ENCODE assay signal across 8 cellular contexts in the genomic region with DNA sequence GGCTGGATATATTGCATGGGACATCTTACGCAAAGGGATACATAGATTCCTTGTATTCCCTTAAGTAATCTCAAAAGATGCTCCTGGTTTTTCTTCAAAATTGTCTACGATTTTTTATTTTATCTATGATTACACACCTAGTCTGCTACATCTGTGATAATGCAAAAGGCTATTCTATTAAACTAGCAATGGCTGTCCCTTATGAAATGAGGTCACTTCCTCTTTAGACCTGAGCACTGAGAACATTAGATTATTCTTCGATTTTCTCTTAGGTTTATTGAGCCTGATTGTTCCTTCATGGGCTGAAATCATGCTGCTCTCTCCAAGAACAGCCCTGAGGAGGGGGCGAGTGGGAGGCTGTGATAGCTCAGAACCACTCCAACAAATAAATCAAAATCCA.
DNase-seq lines count a peak whose midpoint lies in the region; ATAC-seq, FAIRE-seq and TF ChIP-seq lines count a peak whose summit lies in the region.
"Had no signal": no experiment of that assay in that cellular context is flagged by ENCODE, and none has a peak within 500 bp of the region (broad histone marks: within the 10 kb centered on the region; RNA-seq: fewer than 3 reads in every experiment).

No MANE protein-coding gene starts in this region.

- peak overlapping the region; percentile 84 to 98 (median 96) for H3K4me2 ChIP-seq in BLaER1 treated with 17β-estradiol and CSF1 and Interleukin-3, amounts not matched to agents 10 nM and 100 nM

- CTCF ChIA-PET in activated CD8-positive, alpha-beta T cell treated with anti-CD3 and anti-CD28 coated beads, Interleukin-2, amount 10 ng/mL, durations not matched to agents 7 days and 5 days (lab: Charles Lee): interaction anchor here (0.8 to 2.5 kb wide), 4 partner anchors 9 to 80 kb away, joined by 3 to 11 read pairs (median 5); no protein-coding TSS in a partner anchor

- peaks cover 76 to 88% (median 81%) of the 10 kb centered on the region in 10 experiments for H3K4me1 ChIP-seq in BLaER1 treated with 17β-estradiol and CSF1 and Interleukin-3, amounts not matched to agents 10 nM and 100 nM

- peak overlapping the region; percentile 81 for H3K4me3 Mint-ChIP-seq in activated CD8-positive, alpha-beta T cell treated with anti-CD3 and anti-CD28 coated beads, Interleukin-2, amount 10 ng/mL, durations not matched to agents 7 days and 5 days
- peak overlapping the region; percentile 91 to 93 (median 91) for H3K4me3 Mint-ChIP-seq in nephron

- H3K27ac Mint-ChIP-seq in activated CD8-positive, alpha-beta T cell treated with anti-CD3 and anti-CD28 coated beads, Interleukin-2, amount 10 ng/mL, durations not matched to agents 7 days and 5 days: no peak overlapping the region
- peak overlapping the region; percentile 91 to 96 (median 93) for H3K27ac Mint-ChIP-seq in nephron

- POLR2A ChIA-PET in activated CD8-positive, alpha-beta T cell treated with anti-CD3 and anti-CD28 coated beads, Interleukin-2, amount 10 ng/mL, durations not matched to agents 7 days and 5 days (lab: Charles Lee): interaction anchor here (1.0 to 1.1 kb wide), 2 partner anchors 7 to 9 kb away, joined by 3 to 4 read pairs; no protein-coding TSS in a partner anchor

- no peak for ATAC-seq in activated CD8-positive, alpha-beta T cell treated with anti-CD3 and anti-CD28 coated beads, Interleukin-2, amount 10 ng/mL, durations not matched to agents 7 days and 5 days
- ATAC-seq in GM19467 (IDR thresholded peaks at IDR 0.05; ENCODE audit: unreplicated experiment): no peak

- no peaks in the 10 kb centered on the region for H3K36me3 Mint-ChIP-seq in activated CD8-positive, alpha-beta T cell treated with anti-CD3 and anti-CD28 coated beads, Interleukin-2, amount 10 ng/mL, durations not matched to agents 7 days and 5 days (ENCODE audit: low read depth)
- no peaks in the 10 kb centered on the region for H3K36me3 Mint-ChIP-seq in nephron (ENCODE audit: low read depth)

- FAIRE-seq in GM12891 (lab: Jason Lieb, UNC): no peak

- peaks cover 0 to under 1% (median 0%) of the 10 kb centered on the region in 11 experiments; a peak in 1 of 22 replicates for H3K9me3 ChIP-seq in BLaER1 treated with 17β-estradiol and CSF1 and Interleukin-3, amounts not matched to agents 10 nM and 100 nM (replicated peaks in 1 of 11)
- H3K9me3 ChIP-seq: HAP-1 had no signal

- H3K9ac ChIP-seq in BLaER1 treated with 17β-estradiol and CSF1 and Interleukin-3, amounts not matched to agents 10 nM and 100 nM: peak overlapping the region in 10 of 11 experiments; percentile 79 to 89 (median 86); a peak in 20 of 22 replicates

- H3K4me1 Mint-ChIP-seq in activated CD8-positive, alpha-beta T cell treated with anti-CD3 and anti-CD28 coated beads, Interleukin-2, amount 10 ng/mL, durations not matched to agents 7 days and 5 days (ENCODE audit: low read depth): peaks cover 24% of the 10 kb centered on the region
- peaks cover 54% of the 10 kb centered on the region for H3K4me1 Mint-ChIP-seq in nephron

- no peaks in the 10 kb centered on the region for H4K20me1 ChIP-seq in BLaER1 treated with 17β-estradiol and CSF1 and Interleukin-3, amounts not matched to agents 10 nM and 100 nM

- peak overlapping the region; percentile 88 to 97 (median 95); a peak in 21 of 22 replicates for H3K27ac ChIP-seq in BLaER1 treated with 17β-estradiol and CSF1 and Interleukin-3, amounts not matched to agents 10 nM and 100 nM

- DNase-seq in GM12891 (ENCODE audit: insufficient read length, low spot score) (no peak), SW 1271 (lab: John Stamatoyannopoulos, UW) (no peak), AG08395 (ENCODE audit: low spot score) (no peak)
- DNase-seq in activated CD8-positive, alpha-beta T cell treated with anti-CD3 and anti-CD28 coated beads, Interleukin-2, amount 10 ng/mL, durations not matched to agents 7 days and 5 days: no peak

- no peak for TF ChIP-seq CTCF in nephron (IDR thresholded peaks at IDR 0.05; ENCODE audit: unreplicated experiment in 3 of 3)

- H3K36me3 ChIP-seq in BLaER1 treated with 17β-estradiol and CSF1 and Interleukin-3, amounts not matched to agents 10 nM and 100 nM: peaks cover 0 to 12% (median 0%) of the 10 kb centered on the region in 11 experiments; a peak in 3 of 22 replicates
- H3K36me3 ChIP-seq: HAP-1 had no signal

- peak overlapping the region in 3 of 10 experiments; percentile 57 to 64 (median 63); a peak in 2 of 20 replicates for H3K4me3 ChIP-seq in BLaER1 treated with 17β-estradiol and CSF1 and Interleukin-3, amounts not matched to agents 10 nM and 100 nM

- H3K27me3 ChIP-seq in BLaER1 treated with 17β-estradiol and CSF1 and Interleukin-3, amounts not matched to agents 10 nM and 100 nM: no peaks in the 10 kb centered on the region

- no peaks in the 10 kb centered on the region for H3K9me3 Mint-ChIP-seq in activated CD8-positive, alpha-beta T cell treated with anti-CD3 and anti-CD28 coated beads, Interleukin-2, amount 10 ng/mL, durations not matched to agents 7 days and 5 days (ENCODE audit: insufficient read depth)
- no peaks in the 10 kb centered on the region for H3K9me3 Mint-ChIP-seq in nephron

- H3K27me3 Mint-ChIP-seq in activated CD8-positive, alpha-beta T cell treated with anti-CD3 and anti-CD28 coated beads, Interleukin-2, amount 10 ng/mL, durations not matched to agents 7 days and 5 days (ENCODE audit: low read depth): no peaks in the 10 kb centered on the region
- no peaks in the 10 kb centered on the region for H3K27me3 Mint-ChIP-seq in nephron (ENCODE audit: low read depth)

- TF ChIP-seq POLR2A in GM12891 (IDR thresholded peaks at IDR 0.05; ENCODE audit: low read depth, low read length): no peak

TF ChIP-seq in GM12891, 5 proteins besides CTCF, POLR2A, EP300 and RAD21:
- TF ChIP-seq POU2F2 (IDR thresholded peaks at IDR 0.05; ENCODE audit: low read depth, low read length) (no peak), SPI1 (IDR thresholded peaks at IDR 0.05; ENCODE audit: low read depth, low read length) (peak; percentile 85)
